ENCODE assay signal across 12 cellular contexts in genomic region chr9:130426883-130427282, GRCh38. TPM values are rescaled to one million over a fixed set of nuclear protein-coding genes. Genes with fewer than 3 reads are reported as not detected.
DNase-seq lines count a peak whose midpoint lies in the region; ATAC-seq, FAIRE-seq and TF ChIP-seq lines count a peak whose summit lies in the region.
"Had no signal": no experiment of that assay in that cellular context is flagged by ENCODE, and none has a peak within 500 bp of the region (broad histone marks: within the 10 kb centered on the region; RNA-seq: fewer than 3 reads in every experiment).

No MANE protein-coding gene starts in this region.

- peak; percentile 68 for DNase-seq in AG10803 (ENCODE audit: low read depth)
- peak; percentile 87 for DNase-seq in HS-5 (ENCODE audit: low read depth)
- peak; percentile 78 to 85 for DNase-seq in cardiac fibroblast (ENCODE audit: low read depth in 2 of 2)
- peak; percentile 58 to 83 for DNase-seq in left colon
- no peak for DNase-seq in frontal cortex (ENCODE audit: low spot score in 2 of 2)
- DNase-seq in OCI-M2 (lab: John Stamatoyannopoulos, UW; ENCODE audit: unreplicated experiment): no peak
- no peak for DNase-seq in cortex of kidney (lab: John Stamatoyannopoulos, UW)
- DNase-seq: activated CD4-positive, alpha-beta T cell treated with anti-CD3 and anti-CD28 coated beads for 4 hours; NCI-H510A treated with DMSO at 0.1 percent for 48 hours had no signal

- ATAC-seq in left colon: peak; percentile 90
- no peak for ATAC-seq in HG02870 (IDR thresholded peaks at IDR 0.05; ENCODE audit: unreplicated experiment)

- H3K4me3 ChIP-seq in AG10803 (ENCODE audit: low read length): no peak overlapping the region
- H3K4me3 ChIP-seq in cardiac fibroblast (replicated peaks in 1 of 2; ENCODE audit: low read depth in 2 of 2, low read length in 2 of 2): no peak overlapping the region
- H3K4me3 ChIP-seq: cardiac muscle cell, vagina had no signal

- no peak for TF ChIP-seq CTCF in AG10803 (conservative IDR thresholded peaks at IDR 0.05; ENCODE audit: low read length)
- no peak for TF ChIP-seq CTCF in cardiac fibroblast (IDR thresholded peaks at IDR 0.05; ENCODE audit: low read depth, low read length)

- intact Hi-C loops in left colon (cut with DNase I, micrococcal nuclease): loop anchor here in 1 of 2 donors (10.0 kb wide), 1 partner anchor 62 kb away; no protein-coding TSS in a partner anchor

- FAIRE-seq in frontal cortex (lab: Jason Lieb, UNC): no peak

RNA-seq across cellular contexts. Expression of gene ASS1, which starts 17.9 kb away (rescaled TPM):
- total RNA-seq in left colon (100 to 1,000 TPM; 264 to 515 TPM), frontal cortex (16.7 TPM)

Comparison
In these comparisons a context has a peak if more than half of its experiments do, and no peak if none do; other contexts are left out.
1. DNase-seq: peak in AG10803 (single experiment), HS-5 (single experiment), cardiac fibroblast (2 of 2) and left colon (2 of 2); none in frontal cortex (0 of 2), OCI-M2 (single experiment) and cortex of kidney (single experiment).
2. RNA of gene ASS1, which starts 17.9 kb away (total RNA-seq): 264 to 515 TPM in left colon; 16.7 TPM in frontal cortex (single experiment); every median in the first group is over 10 times any median in the second.